41 cellular contexts compared by ENCODE assay signal in the genomic region with DNA sequence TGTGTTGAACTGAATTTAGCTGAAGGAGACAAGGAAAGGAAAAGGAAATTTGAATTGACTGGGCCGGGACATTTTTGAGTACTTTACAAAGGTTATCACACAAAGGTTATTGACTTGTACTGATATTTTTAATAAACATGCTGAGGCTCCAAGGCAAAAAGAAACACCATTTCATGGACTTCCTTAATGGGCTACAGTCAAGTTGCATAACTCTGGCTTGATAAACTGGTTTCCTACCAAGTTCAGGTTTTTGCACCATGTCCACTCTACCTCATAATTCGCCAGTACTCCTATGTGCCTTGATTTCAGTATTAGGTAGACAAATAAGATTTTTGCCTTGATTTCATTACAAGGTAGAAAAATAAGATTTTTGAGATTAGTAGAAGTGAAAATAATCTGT.
"Had no signal": no experiment of that assay in that cellular context is flagged by ENCODE, and none has a peak within 500 bp of the region (broad histone marks: within the 10 kb centered on the region; RNA-seq: fewer than 3 reads in every experiment).

No MANE protein-coding gene starts in this region.

- FAIRE-seq: astrocyte, bronchial epithelial cell had no signal

- DNase-seq: activated effector memory CD4-positive, alpha-beta T cell treated with anti-CD3 and anti-CD28 coated beads, Interleukin-2, amount 50 U/mL, for 16 hours; activated effector memory CD4-positive, alpha-beta T cell treated with Interleukin-2 at 50 U/mL for 16 hours; activated gamma-delta T cell; activated gamma-delta T cell treated with Interleukin-2 at 50 U/mL for 16 hours; activated naive CD4-positive, alpha-beta T cell; activated naive CD4-positive, alpha-beta T cell treated with anti-CD3 and anti-CD28 coated beads for 36 hours; activated naive CD4-positive, alpha-beta T cell treated with anti-CD3 and anti-CD28 coated beads, Interleukin-2, amount 10 ng/mL, durations not matched to agents 7 days and 5 days; activated naive CD4-positive, alpha-beta T cell treated with anti-CD3 and anti-CD28 coated beads, Interleukin-2, amount 50 U/mL, for 16 hours; activated naive CD4-positive, alpha-beta T cell treated with Interleukin-2 at 50 U/mL for 16 hours; activated naive CD8-positive, alpha-beta T cell treated with anti-CD3 and anti-CD28 coated beads for 36 hours; activated naive CD8-positive, alpha-beta T cell treated with anti-CD3 and anti-CD28 coated beads, Interleukin-2, amount 10 ng/mL, durations not matched to agents 7 days and 5 days; activated naive CD8-positive, alpha-beta T cell treated with anti-CD3 and anti-CD28 coated beads, Interleukin-2, amount 50 U/mL, for 24 hours; activated T-cell treated with anti-CD3 and anti-CD28 coated beads for 4 hours; activated T-cell treated with anti-CD3 and anti-CD28 coated beads, Interleukin-2, amount 50 U/mL, for 1 hour; activated T-cell treated with anti-CD3 and anti-CD28 coated beads, Interleukin-2, amount 50 U/mL, for 24 hours; activated T-cell treated with anti-CD3 and anti-CD28 coated beads, Interleukin-2, amount 50 U/mL, for 4 hours; activated T-cell treated with anti-CD3 and anti-CD28 coated beads, Interleukin-2, amount 50 U/mL, for 48 hours; activated T-cell treated with anti-CD3 and anti-CD28 coated beads, Interleukin-2, amount 50 U/mL, for 72 hours; adrenal gland; amniotic stem cell; amygdala; anterior cingulate cortex; aorta; brain microvascular endothelial cell; caudate nucleus; central memory CD4-positive, alpha-beta T cell; cerebellar nuclear complex had no signal

- H3K27ac Mint-ChIP-seq: activated naive CD4-positive, alpha-beta T cell treated with anti-CD3 and anti-CD28 coated beads for 36 hours; activated naive CD4-positive, alpha-beta T cell treated with anti-CD3 and anti-CD28 coated beads, Interleukin-2, amount 10 ng/mL, durations not matched to agents 7 days and 5 days; activated naive CD4-positive, alpha-beta T cell treated with anti-CD3 and anti-CD28 coated beads, Interleukin-2, amount 50 U/mL, for 24 hours; activated naive CD4-positive, alpha-beta T cell treated with anti-CD3 and anti-CD28 coated beads, Interleukin-2, amount 50 U/mL, for 72 hours; activated naive CD8-positive, alpha-beta T cell; activated naive CD8-positive, alpha-beta T cell treated with anti-CD3 and anti-CD28 coated beads for 36 hours; activated naive CD8-positive, alpha-beta T cell treated with anti-CD3 and anti-CD28 coated beads, Interleukin-2, amount 10 ng/mL, durations not matched to agents 7 days and 5 days; activated naive CD8-positive, alpha-beta T cell treated with anti-CD3 and anti-CD28 coated beads, Interleukin-2, amount 50 U/mL, for 24 hours; activated T-cell treated with anti-CD3 and anti-CD28 coated beads, Interleukin-2, amount 50 U/mL, for 24 hours; activated T-cell treated with anti-CD3 and anti-CD28 coated beads, Interleukin-2, amount 50 U/mL, for 72 hours; activated T-helper 1 cell treated with anti-CD3 and anti-CD28 coated beads, Interleukin-12 subunit alpha, Interleukin-12 subunit beta, Interleukin-2, Interleukin-4 antibody, amounts not matched to agents 30 ng/mL and 10 ng/mL and 1 ng/mL, durations not matched to agents 14 hours and 24 hours and 36 hours; activated T-helper 17 cell treated with anti-CD3 and anti-CD28 coated beads, Interleukin-2, amount 50 U/mL, for 72 hours; activated T-helper 2 cell treated with anti-CD3 and anti-CD28 coated beads, Interferon-gamma antibody, Interleukin-2, Interleukin-4, amounts not matched to agents 10 μg/mL and 5 μg/mL and 100 μg/mL, durations not matched to agents 14 hours and 24 hours and 36 hours; brain had no signal

- H3K36me3 Mint-ChIP-seq: activated naive CD4-positive, alpha-beta T cell treated with anti-CD3 and anti-CD28 coated beads, Interleukin-2, amount 10 ng/mL, durations not matched to agents 7 days and 5 days; activated naive CD4-positive, alpha-beta T cell treated with anti-CD3 and anti-CD28 coated beads, Interleukin-2, amount 50 U/mL, for 24 hours; activated naive CD4-positive, alpha-beta T cell treated with anti-CD3 and anti-CD28 coated beads, Interleukin-2, amount 50 U/mL, for 72 hours; activated naive CD8-positive, alpha-beta T cell; activated naive CD8-positive, alpha-beta T cell treated with anti-CD3 and anti-CD28 coated beads for 36 hours; activated naive CD8-positive, alpha-beta T cell treated with anti-CD3 and anti-CD28 coated beads, Interleukin-2, amount 10 ng/mL, durations not matched to agents 7 days and 5 days; brain had no signal

- H3K36me3 ChIP-seq: adrenal gland, ascending aorta, brain microvascular endothelial cell, breast epithelium, cardiac muscle cell had no signal

- H3K4me3 Mint-ChIP-seq: activated naive CD4-positive, alpha-beta T cell treated with anti-CD3 and anti-CD28 coated beads for 36 hours; activated naive CD4-positive, alpha-beta T cell treated with anti-CD3 and anti-CD28 coated beads, Interleukin-2, amount 10 ng/mL, durations not matched to agents 7 days and 5 days; activated naive CD4-positive, alpha-beta T cell treated with anti-CD3 and anti-CD28 coated beads, Interleukin-2, amount 50 U/mL, for 24 hours; activated naive CD8-positive, alpha-beta T cell; activated naive CD8-positive, alpha-beta T cell treated with anti-CD3 and anti-CD28 coated beads for 36 hours; activated naive CD8-positive, alpha-beta T cell treated with anti-CD3 and anti-CD28 coated beads, Interleukin-2, amount 10 ng/mL, durations not matched to agents 7 days and 5 days; activated naive CD8-positive, alpha-beta T cell treated with anti-CD3 and anti-CD28 coated beads, Interleukin-2, amount 50 U/mL, for 24 hours; activated T-cell treated with anti-CD3 and anti-CD28 coated beads, Interleukin-2, amount 50 U/mL, for 24 hours; activated T-cell treated with anti-CD3 and anti-CD28 coated beads, Interleukin-2, amount 50 U/mL, for 4 hours; activated T-cell treated with anti-CD3 and anti-CD28 coated beads, Interleukin-2, amount 50 U/mL, for 72 hours; activated T-helper 1 cell treated with anti-CD3 and anti-CD28 coated beads, Interleukin-12 subunit alpha, Interleukin-12 subunit beta, Interleukin-2, Interleukin-4 antibody, amounts not matched to agents 30 ng/mL and 10 ng/mL and 1 ng/mL, durations not matched to agents 14 hours and 24 hours and 36 hours; activated T-helper 17 cell treated with anti-CD3 and anti-CD28 coated beads, Interleukin-2, amount 50 U/mL, for 72 hours; brain; central memory CD8-positive, alpha-beta T cell had no signal

- H3K27me3 ChIP-seq: adrenal gland, ascending aorta, body of pancreas, brain microvascular endothelial cell, breast epithelium, cardiac muscle cell had no signal

- H3K27ac ChIP-seq: adrenal gland, ascending aorta, body of pancreas, brain microvascular endothelial cell, breast epithelium, cardiac muscle cell had no signal

- H3K9me3 ChIP-seq: adrenal gland, ascending aorta, body of pancreas, breast epithelium had no signal

- H3K4me1 ChIP-seq: adrenal gland, ascending aorta, body of pancreas, breast epithelium had no signal

- H3K4me3 ChIP-seq: adrenal gland, ascending aorta, body of pancreas, breast epithelium, cardiac muscle cell had no signal

- H3K4me1 Mint-ChIP-seq: activated naive CD4-positive, alpha-beta T cell treated with anti-CD3 and anti-CD28 coated beads, Interleukin-2, amount 10 ng/mL, durations not matched to agents 7 days and 5 days; activated naive CD4-positive, alpha-beta T cell treated with anti-CD3 and anti-CD28 coated beads, Interleukin-2, amount 50 U/mL, for 24 hours; activated naive CD8-positive, alpha-beta T cell treated with anti-CD3 and anti-CD28 coated beads for 36 hours; activated naive CD8-positive, alpha-beta T cell treated with anti-CD3 and anti-CD28 coated beads, Interleukin-2, amount 10 ng/mL, durations not matched to agents 7 days and 5 days; activated naive CD8-positive, alpha-beta T cell treated with anti-CD3 and anti-CD28 coated beads, Interleukin-2, amount 50 U/mL, for 24 hours; activated T-helper 17 cell treated with anti-CD3 and anti-CD28 coated beads, Interleukin-2, amount 50 U/mL, for 72 hours; brain; central memory CD8-positive, alpha-beta T cell had no signal

- H3K27me3 Mint-ChIP-seq: activated naive CD4-positive, alpha-beta T cell treated with anti-CD3 and anti-CD28 coated beads, Interleukin-2, amount 10 ng/mL, durations not matched to agents 7 days and 5 days; activated naive CD4-positive, alpha-beta T cell treated with anti-CD3 and anti-CD28 coated beads, Interleukin-2, amount 50 U/mL, for 24 hours; activated naive CD8-positive, alpha-beta T cell; activated naive CD8-positive, alpha-beta T cell treated with anti-CD3 and anti-CD28 coated beads for 36 hours; activated naive CD8-positive, alpha-beta T cell treated with anti-CD3 and anti-CD28 coated beads, Interleukin-2, amount 10 ng/mL, durations not matched to agents 7 days and 5 days; activated naive CD8-positive, alpha-beta T cell treated with anti-CD3 and anti-CD28 coated beads, Interleukin-2, amount 50 U/mL, for 24 hours; activated T-cell treated with anti-CD3 and anti-CD28 coated beads, Interleukin-2, amount 50 U/mL, for 24 hours; activated T-helper 17 cell treated with anti-CD3 and anti-CD28 coated beads, Interleukin-2, amount 50 U/mL, for 72 hours; central memory CD8-positive, alpha-beta T cell had no signal

- H3K9me3 Mint-ChIP-seq: activated naive CD4-positive, alpha-beta T cell treated with anti-CD3 and anti-CD28 coated beads for 36 hours; activated naive CD4-positive, alpha-beta T cell treated with anti-CD3 and anti-CD28 coated beads, Interleukin-2, amount 10 ng/mL, durations not matched to agents 7 days and 5 days; activated naive CD4-positive, alpha-beta T cell treated with anti-CD3 and anti-CD28 coated beads, Interleukin-2, amount 50 U/mL, for 24 hours; activated naive CD8-positive, alpha-beta T cell treated with anti-CD3 and anti-CD28 coated beads, Interleukin-2, amount 10 ng/mL, durations not matched to agents 7 days and 5 days; activated T-helper 1 cell treated with anti-CD3 and anti-CD28 coated beads, Interleukin-12 subunit alpha, Interleukin-12 subunit beta, Interleukin-2, Interleukin-4 antibody, amounts not matched to agents 30 ng/mL and 10 ng/mL and 1 ng/mL, durations not matched to agents 14 hours and 24 hours and 36 hours; activated T-helper 17 cell treated with anti-CD3 and anti-CD28 coated beads, Interleukin-2, amount 50 U/mL, for 72 hours; activated T-helper 2 cell treated with anti-CD3 and anti-CD28 coated beads, Interferon-gamma antibody, Interleukin-2, Interleukin-4, amounts not matched to agents 10 μg/mL and 5 μg/mL and 100 μg/mL, durations not matched to agents 14 hours and 24 hours and 36 hours had no signal

- ATAC-seq: activated naive CD4-positive, alpha-beta T cell treated with anti-CD3 and anti-CD28 coated beads, Interleukin-2, amount 50 U/mL, for 72 hours; activated naive CD8-positive, alpha-beta T cell treated with anti-CD3 and anti-CD28 coated beads, Interleukin-2, amount 50 U/mL, for 24 hours; activated T-cell treated with anti-CD3 and anti-CD28 coated beads, Interleukin-2, amount 50 U/mL, for 4 hours; activated T-cell treated with anti-CD3 and anti-CD28 coated beads, Interleukin-2, amount 50 U/mL, for 72 hours; activated T-helper 17 cell treated with anti-CD3 and anti-CD28 coated beads, Interleukin-2, amount 50 U/mL, for 72 hours; body of pancreas had no signal
